In genomic region chr16:79334127-79334526, GRCh38 we compare ENCODE assay signal across 1 cellular context.
TF ChIP-seq lines count a peak whose summit lies in the region.

No MANE protein-coding gene starts in this region.

TF ChIP-seq in HCT116, 20 proteins besides CTCF, POLR2A, EP300 and RAD21 (continued from another document):
- TF ChIP-seq MAX (IDR thresholded peaks at IDR 0.05) (no peak), FOSL1 (IDR thresholded peaks at IDR 0.05; ENCODE audit: low read depth) (no peak), YY1 (IDR thresholded peaks at IDR 0.05; ENCODE audit: extremely low read depth, insufficient replicate concordance, low read depth, low read length) (no peak), JUND (IDR thresholded peaks at IDR 0.05) (no peak), ATF3 (IDR thresholded peaks at IDR 0.05) (no peak), SIN3A (IDR thresholded peaks at IDR 0.05; ENCODE audit: low read depth) (no peak), CEBPB (IDR thresholded peaks at IDR 0.05; ENCODE audit: low read depth) (no peak), REST (IDR thresholded peaks at IDR 0.05; ENCODE audit: low read depth) (no peak), ELF1 (IDR thresholded peaks at IDR 0.05; ENCODE audit: borderline replicate concordance, low read depth) (no peak), EGR1 (IDR thresholded peaks at IDR 0.05; ENCODE audit: low read depth) (no peak), SRF (IDR thresholded peaks at IDR 0.05; ENCODE audit: low read depth) (no peak), CBX3 (IDR thresholded peaks at IDR 0.05; ENCODE audit: low read depth) (no peak), ZNF274 (IDR thresholded peaks at IDR 0.05; ENCODE audit: low read depth, low read length) (no peak), POLR2AphosphoS5 (IDR thresholded peaks at IDR 0.05; ENCODE audit: low read depth, low read length) (no peak)
